14 cellular contexts compared by ENCODE assay signal in genomic region chr5:40606077-40606765, GRCh38.
DNase-seq lines count a peak whose midpoint lies in the region; ATAC-seq and TF ChIP-seq lines count a peak whose summit lies in the region.
"Had no signal": no experiment of that assay in that cellular context is flagged by ENCODE, and none has a peak within 500 bp of the region (broad histone marks: within the 10 kb centered on the region; RNA-seq: fewer than 3 reads in every experiment).

No MANE protein-coding gene starts in this region.

- no peak overlapping the region for H3K27ac Mint-ChIP-seq in activated T-cell treated with anti-CD3 and anti-CD28 coated beads, Interleukin-2, amount 50 U/mL, for 24 hours
- H3K27ac Mint-ChIP-seq in activated naive CD8-positive, alpha-beta T cell treated with anti-CD3 and anti-CD28 coated beads, Interleukin-2, amount 10 ng/mL, durations not matched to agents 7 days and 5 days, result no peak overlapping the region
- H3K27ac Mint-ChIP-seq in GM23338, result no peak overlapping the region
- H3K27ac Mint-ChIP-seq: activated T-helper 1 cell treated with anti-CD3 and anti-CD28 coated beads, Interleukin-12 subunit alpha, Interleukin-12 subunit beta, Interleukin-2, Interleukin-4 antibody, amounts not matched to agents 30 ng/mL and 10 ng/mL and 1 ng/mL, durations not matched to agents 14 hours and 24 hours and 36 hours had no signal

- 71 to 76% methylated on average over 11 of the region's 11 CpGs for WGBS in testis, 2 donors

- H3K4me2 ChIP-seq in parathyroid adenoma (ENCODE audit: low read length), result no peak overlapping the region
- no peak overlapping the region for H3K4me2 ChIP-seq in GM23338

- peaks cover 34% of the 10 kb centered on the region for H3K4me1 Mint-ChIP-seq in activated T-cell treated with anti-CD3 and anti-CD28 coated beads, Interleukin-2, amount 50 U/mL, for 24 hours (ENCODE audit: low read depth)
- H3K4me1 Mint-ChIP-seq in activated naive CD8-positive, alpha-beta T cell treated with anti-CD3 and anti-CD28 coated beads, Interleukin-2, amount 10 ng/mL, durations not matched to agents 7 days and 5 days, result peaks cover 16% of the 10 kb centered on the region
- H3K4me1 Mint-ChIP-seq in GM23338, result no peaks in the 10 kb centered on the region

- H2AFZ ChIP-seq in parathyroid adenoma (peak overlapping the region; percentile 42), GM23338 (no peak overlapping the region)

- POLR2A ChIA-PET in activated naive CD8-positive, alpha-beta T cell treated with anti-CD3 and anti-CD28 coated beads, Interleukin-2, amount 10 ng/mL, durations not matched to agents 7 days and 5 days (lab: Charles Lee), result interaction anchor here (0.6 to 1.3 kb wide), 2 partner anchors 9 to 10 kb away, joined by 4 to 6 read pairs; no protein-coding TSS in a partner anchor

- no peak for ATAC-seq in activated naive CD8-positive, alpha-beta T cell treated with anti-CD3 and anti-CD28 coated beads, Interleukin-2, amount 10 ng/mL, durations not matched to agents 7 days and 5 days (ENCODE audit: low read depth)
- ATAC-seq in GM23338, result no peak
- ATAC-seq: HepG2 had no signal

- no peak for DNase-seq in activated T-cell treated with anti-CD3 and anti-CD28 coated beads, Interleukin-2, amount 50 U/mL, for 24 hours
- DNase-seq in activated T-cell treated with anti-CD3 and anti-CD28 coated beads, Interleukin-2, amount 50 U/mL, for 48 hours, result no peak
- DNase-seq in KBM-7, result peak; percentile 53
- no peak for DNase-seq in activated naive CD8-positive, alpha-beta T cell treated with anti-CD3 and anti-CD28 coated beads, Interleukin-2, amount 10 ng/mL, durations not matched to agents 7 days and 5 days
- DNase-seq in testis, result no peak
- no peak for DNase-seq in NCI-H1417 treated with DMSO at 0.1 percent for 48 hours (lab: John Stamatoyannopoulos, UW)
- DNase-seq in GM23338 (ENCODE audit: low spot score), result no peak
- DNase-seq: ACHN, NCI-H146 had no signal

- H3K27ac ChIP-seq in parathyroid adenoma, result no peak overlapping the region
- H3K27ac ChIP-seq in testis, result no peak overlapping the region
- no peak overlapping the region for H3K27ac ChIP-seq in GM23338 (ENCODE audit: low read depth)
- H3K27ac ChIP-seq: prostate gland, SJCRH30 had no signal

- peak overlapping the region; percentile 42 for H3K4me3 Mint-ChIP-seq in activated T-cell treated with anti-CD3 and anti-CD28 coated beads, Interleukin-2, amount 50 U/mL, for 24 hours
- H3K4me3 Mint-ChIP-seq in activated naive CD8-positive, alpha-beta T cell treated with anti-CD3 and anti-CD28 coated beads, Interleukin-2, amount 10 ng/mL, durations not matched to agents 7 days and 5 days, result peak overlapping the region; percentile 48
- H3K4me3 Mint-ChIP-seq in GM23338, result no peak overlapping the region
- H3K4me3 Mint-ChIP-seq: activated T-helper 1 cell treated with anti-CD3 and anti-CD28 coated beads, Interleukin-12 subunit alpha, Interleukin-12 subunit beta, Interleukin-2, Interleukin-4 antibody, amounts not matched to agents 30 ng/mL and 10 ng/mL and 1 ng/mL, durations not matched to agents 14 hours and 24 hours and 36 hours had no signal

- H3K9ac ChIP-seq in parathyroid adenoma, result no peak overlapping the region

- H3K9me2 ChIP-seq in GM23338 (ENCODE audit: insufficient read depth), result no peaks in the 10 kb centered on the region; the same call in 1 of the 2 replicates

- no peaks in the 10 kb centered on the region for H3F3A ChIP-seq in GM23338 (replicated peaks; ENCODE audit: low read depth)

- no peaks in the 10 kb centered on the region for H3K36me3 Mint-ChIP-seq in activated T-cell treated with anti-CD3 and anti-CD28 coated beads, Interleukin-2, amount 50 U/mL, for 24 hours (ENCODE audit: low read depth)
- H3K36me3 Mint-ChIP-seq in activated naive CD8-positive, alpha-beta T cell treated with anti-CD3 and anti-CD28 coated beads, Interleukin-2, amount 10 ng/mL, durations not matched to agents 7 days and 5 days, result peaks cover 9% of the 10 kb centered on the region
- no peaks in the 10 kb centered on the region for H3K36me3 Mint-ChIP-seq in GM23338 (ENCODE audit: low read depth)

- no peaks in the 10 kb centered on the region for H4K20me1 ChIP-seq in GM23338 (replicated peaks; ENCODE audit: insufficient read depth)

- H3K4me3 ChIP-seq in parathyroid adenoma (ENCODE audit: low read depth, low read length) (no peak overlapping the region), testis (no peak overlapping the region), GM23338 (no peak overlapping the region)
- H3K4me3 ChIP-seq: prostate gland, SJCRH30 had no signal

- H3K27me3 ChIP-seq in parathyroid adenoma (ENCODE audit: control insufficient read depth, insufficient read depth, low read length), result no peaks in the 10 kb centered on the region
- H3K27me3 ChIP-seq in testis, result no peaks in the 10 kb centered on the region
- H3K27me3 ChIP-seq in GM23338 (ENCODE audit: insufficient read depth), result no peaks in the 10 kb centered on the region
- H3K27me3 ChIP-seq: SJCRH30 had no signal

- no peaks in the 10 kb centered on the region for H3K36me3 ChIP-seq in parathyroid adenoma (ENCODE audit: control insufficient read depth, insufficient read depth, low read length)
- H3K36me3 ChIP-seq in testis (ENCODE audit: low read depth, missing control alignments), result no peaks in the 10 kb centered on the region
- no peaks in the 10 kb centered on the region for H3K36me3 ChIP-seq in GM23338 (ENCODE audit: insufficient read depth)
- H3K36me3 ChIP-seq: prostate gland, SJCRH30 had no signal

- no peaks in the 10 kb centered on the region for H3K9me3 ChIP-seq in parathyroid adenoma (ENCODE audit: control insufficient read depth, low read length)
- no peaks in the 10 kb centered on the region for H3K9me3 ChIP-seq in testis
- H3K9me3 ChIP-seq: prostate gland had no signal

- in situ Hi-C loops in KBM-7 (cut with MboI; ENCODE audit: low pct_unique_long_range_greater_than_20kb, low sequenced_read_pairs), result no loop called here

- no peaks in the 10 kb centered on the region for H3K4me1 ChIP-seq in parathyroid adenoma
- H3K4me1 ChIP-seq in testis, result no peaks in the 10 kb centered on the region
- H3K4me1 ChIP-seq in GM23338 (ENCODE audit: insufficient read depth), result no peaks in the 10 kb centered on the region
- H3K4me1 ChIP-seq: prostate gland had no signal

- no peaks in the 10 kb centered on the region for H3K27me3 Mint-ChIP-seq in activated T-cell treated with anti-CD3 and anti-CD28 coated beads, Interleukin-2, amount 50 U/mL, for 24 hours
- H3K27me3 Mint-ChIP-seq in activated naive CD8-positive, alpha-beta T cell treated with anti-CD3 and anti-CD28 coated beads, Interleukin-2, amount 10 ng/mL, durations not matched to agents 7 days and 5 days, result no peaks in the 10 kb centered on the region
- H3K27me3 Mint-ChIP-seq in GM23338 (ENCODE audit: insufficient read depth, low read depth, poor library complexity), result peaks cover 1% of the 10 kb centered on the region

- no peaks in the 10 kb centered on the region for H3K79me2 ChIP-seq in parathyroid adenoma
- no peaks in the 10 kb centered on the region for H3K79me2 ChIP-seq in GM23338 (replicated peaks; ENCODE audit: insufficient read depth)

- intact Hi-C loops in testis (cut with DNase I; ENCODE audit: low total_unique reads), result no loop called here

- H3K9me3 Mint-ChIP-seq in activated T-cell treated with anti-CD3 and anti-CD28 coated beads, Interleukin-2, amount 50 U/mL, for 24 hours, result peaks cover 2% of the 10 kb centered on the region
- H3K9me3 Mint-ChIP-seq in activated naive CD8-positive, alpha-beta T cell treated with anti-CD3 and anti-CD28 coated beads, Interleukin-2, amount 10 ng/mL, durations not matched to agents 7 days and 5 days, result peaks cover 5% of the 10 kb centered on the region
- no peaks in the 10 kb centered on the region for H3K9me3 Mint-ChIP-seq in GM23338
- H3K9me3 Mint-ChIP-seq: activated T-helper 1 cell treated with anti-CD3 and anti-CD28 coated beads, Interleukin-12 subunit alpha, Interleukin-12 subunit beta, Interleukin-2, Interleukin-4 antibody, amounts not matched to agents 30 ng/mL and 10 ng/mL and 1 ng/mL, durations not matched to agents 14 hours and 24 hours and 36 hours had no signal

- TF ChIP-seq CTCF in parathyroid adenoma (IDR thresholded peaks at IDR 0.05) (no peak), testis (IDR thresholded peaks at IDR 0.05) (no peak), GM23338 (conservative IDR thresholded peaks at IDR 0.05; ENCODE audit: low read depth in 2 of 2) (no peak)

- TF ChIP-seq POLR2A in testis (IDR thresholded peaks at IDR 0.05), result no peak

TF ChIP-seq in GM23338, 12 proteins besides CTCF, POLR2A, EP300 and RAD21 (continues in another document):
- TF ChIP-seq EZH2phosphoT487 (IDR thresholded peaks at IDR 0.05; ENCODE audit: unreplicated experiment) (no peak), STAT1 (IDR thresholded peaks at IDR 0.05; ENCODE audit: unreplicated experiment) (no peak), REST (IDR thresholded peaks at IDR 0.05; ENCODE audit: unreplicated experiment) (no peak), POLR2AphosphoS5 (IDR thresholded peaks at IDR 0.05; ENCODE audit: low read depth) (no peak)
